Comparison of ENCODE assay signal across 13 cellular contexts in the genomic region with DNA sequence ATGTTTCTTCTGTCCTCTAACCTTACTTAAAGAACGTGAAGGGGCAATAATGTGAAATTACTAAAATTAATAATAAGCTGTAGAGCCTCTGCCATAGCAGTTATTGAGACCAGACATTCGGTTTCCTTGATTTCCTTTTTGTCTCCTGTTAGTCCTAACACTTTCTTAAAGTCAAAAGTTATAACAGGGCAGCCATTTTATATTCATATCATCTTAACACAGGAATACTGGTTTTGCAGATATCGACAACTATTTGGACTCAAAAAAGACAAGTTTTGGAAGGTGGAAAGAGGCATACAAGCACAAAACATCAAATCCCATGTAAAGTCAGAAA. TPM values are rescaled to one million over a fixed set of nuclear protein-coding genes. Genes with fewer than 3 reads are reported as not detected.
DNase-seq lines count a peak whose midpoint lies in the region; TF ChIP-seq lines count a peak whose summit lies in the region.
"Had no signal": no experiment of that assay in that cellular context is flagged by ENCODE, and none has a peak within 500 bp of the region (broad histone marks: within the 10 kb centered on the region; RNA-seq: fewer than 3 reads in every experiment).

No MANE protein-coding gene starts in this region.

- H3K9me3 ChIP-seq in SK-N-MC (ENCODE audit: low read depth, low read length) (no peaks in the 10 kb centered on the region), stomach (no peaks in the 10 kb centered on the region)

- peaks cover 2% of the 10 kb centered on the region for H3K9me3 Mint-ChIP-seq in activated naive CD4-positive, alpha-beta T cell treated with anti-CD3 and anti-CD28 coated beads, Interleukin-2, amount 10 ng/mL, durations not matched to agents 7 days and 5 days
- H3K9me3 Mint-ChIP-seq in endothelial cell (ENCODE audit: unreplicated experiment): no peaks in the 10 kb centered on the region

- no peak overlapping the region for H3K4me3 Mint-ChIP-seq in activated naive CD4-positive, alpha-beta T cell treated with anti-CD3 and anti-CD28 coated beads, Interleukin-2, amount 10 ng/mL, durations not matched to agents 7 days and 5 days
- H3K4me3 Mint-ChIP-seq in endothelial cell (ENCODE audit: unreplicated experiment): no peak overlapping the region

- H3K9ac ChIP-seq in SK-N-MC (ENCODE audit: insufficient read length): no peak overlapping the region

- no peak for TF ChIP-seq EP300 in stomach (IDR thresholded peaks at IDR 0.05)

- WGBS in stomach, 5 donors: 50 to 85% (median 60%) methylated on average over 3 of the region's 3 CpGs

- peaks cover 7% of the 10 kb centered on the region for H3K27me3 Mint-ChIP-seq in activated naive CD4-positive, alpha-beta T cell treated with anti-CD3 and anti-CD28 coated beads, Interleukin-2, amount 10 ng/mL, durations not matched to agents 7 days and 5 days
- peaks cover 20% of the 10 kb centered on the region for H3K27me3 Mint-ChIP-seq in endothelial cell (ENCODE audit: unreplicated experiment)

- TF ChIP-seq POLR2A in stomach (IDR thresholded peaks at IDR 0.05): no peak

- H3K27ac ChIP-seq in SK-N-MC (peak overlapping the region; percentile 99), stomach (peak overlapping the region in 4 of 5 donors; percentile 54 to 100 (median 98))

- intact Hi-C loops in stomach (cut with DNase I; ENCODE audit: low total_unique reads): no loop called here

- peaks cover 0 to 26% (median 4%) of the 10 kb centered on the region in 4 donors for H3K4me1 ChIP-seq in stomach

- no peaks in the 10 kb centered on the region for H3K27me3 ChIP-seq in stomach

- no peak for TF ChIP-seq CTCF in endothelial cell (IDR thresholded peaks at IDR 0.05; ENCODE audit: unreplicated experiment)
- no peak for TF ChIP-seq CTCF in stomach (IDR thresholded peaks at IDR 0.05)

- H3K27ac Mint-ChIP-seq in activated naive CD4-positive, alpha-beta T cell treated with anti-CD3 and anti-CD28 coated beads, Interleukin-2, amount 10 ng/mL, durations not matched to agents 7 days and 5 days: peak overlapping the region; percentile 85
- peak overlapping the region; percentile 64 for H3K27ac Mint-ChIP-seq in endothelial cell (ENCODE audit: unreplicated experiment)

- H3K4me1 Mint-ChIP-seq in activated naive CD4-positive, alpha-beta T cell treated with anti-CD3 and anti-CD28 coated beads, Interleukin-2, amount 10 ng/mL, durations not matched to agents 7 days and 5 days: peaks cover 27% of the 10 kb centered on the region
- H3K4me1 Mint-ChIP-seq in endothelial cell (ENCODE audit: unreplicated experiment): peaks cover 18% of the 10 kb centered on the region

- H3K4me3 ChIP-seq in SK-N-MC (no peak overlapping the region), stomach (no peak overlapping the region)

- CTCF ChIA-PET in activated naive CD4-positive, alpha-beta T cell treated with anti-CD3 and anti-CD28 coated beads, Interleukin-2, amount 10 ng/mL, durations not matched to agents 7 days and 5 days (lab: Charles Lee): no interaction called here

- DNase-seq in activated naive CD4-positive, alpha-beta T cell treated with anti-CD3 and anti-CD28 coated beads, Interleukin-2, amount 10 ng/mL, durations not matched to agents 7 days and 5 days: no peak
- DNase-seq in activated naive CD4-positive, alpha-beta T cell (lab: John Stamatoyannopoulos, UW): no peak
- DNase-seq in SK-N-MC (ENCODE audit: low read depth, low spot score): no peak
- no peak for DNase-seq in endothelial cell (ENCODE audit: low spot score)
- no peak for DNase-seq in stomach
- no peak for DNase-seq in superior temporal gyrus (ENCODE audit: extremely low spot score)
- DNase-seq in NCI-H82 (lab: John Stamatoyannopoulos, UW): no peak
- no peak for DNase-seq in glomerular visceral epithelial cell (ENCODE audit: extremely low spot score)
- DNase-seq: amygdala; foreskin melanocyte; NCI-H2081 treated with DMSO at 0.1 percent for 48 hours; NK-92 treated with Interleukin-12 subunit alpha and Interleukin-12 subunit beta, amount 100 ng/mL, for 24 hours; nucleus accumbens had no signal

- H3K36me3 ChIP-seq in SK-N-MC (ENCODE audit: insufficient read depth, low read length) (no peaks in the 10 kb centered on the region), stomach (no peaks in the 10 kb centered on the region)

- H3K36me3 Mint-ChIP-seq in activated naive CD4-positive, alpha-beta T cell treated with anti-CD3 and anti-CD28 coated beads, Interleukin-2, amount 10 ng/mL, durations not matched to agents 7 days and 5 days: peaks cover 28% of the 10 kb centered on the region
- H3K36me3 Mint-ChIP-seq in endothelial cell (ENCODE audit: low read depth, unreplicated experiment): peaks cover 3% of the 10 kb centered on the region

RNA-seq across cellular contexts. Expression of a gene that starts 33.5 kb away (rescaled TPM):
- total RNA-seq in endothelial cell (ENCODE audit: unreplicated experiment) (1.2 TPM), stomach (1 to 10 TPM; 3.5 to 8.2 (median 4.5) TPM)
- 1 to 10 TPM; 1.5 to 3.7 (median 3.5) TPM for polyA plus RNA-seq in stomach
